In genomic region chr17:12362853-12363252, GRCh38 we compare ENCODE assay signal across 19 cellular contexts.
"Had no signal": no experiment of that assay in that cellular context is flagged by ENCODE, and none has a peak within 500 bp of the region (broad histone marks: within the 10 kb centered on the region; RNA-seq: fewer than 3 reads in every experiment).

No MANE protein-coding gene starts in this region.

- H3K4me1 Mint-ChIP-seq: activated CD4-positive, alpha-beta memory T cell treated with anti-CD3 and anti-CD28 coated beads, Interleukin-2, amount 10 ng/mL, durations not matched to agents 7 days and 5 days; activated CD4-positive, alpha-beta T cell treated with anti-CD3 and anti-CD28 coated beads for 36 hours had no signal

- H3K4me1 ChIP-seq: foreskin keratinocyte, lower lobe of right lung, spleen, uterus had no signal

- H3K36me3 Mint-ChIP-seq: mesothelial cell of epicardium had no signal

- DNase-seq: activated CD4-positive, alpha-beta memory T cell treated with anti-CD3 and anti-CD28 coated beads, Interleukin-2, amount 10 ng/mL, durations not matched to agents 7 days and 5 days; activated CD4-positive, alpha-beta T cell treated with anti-CD3 and anti-CD28 coated beads for 36 hours; activated effector memory CD4-positive, alpha-beta T cell treated with Interleukin-2 at 50 U/mL for 16 hours; activated naive CD4-positive, alpha-beta T cell treated with anti-CD3 and anti-CD28 coated beads, Interleukin-2, amount 50 U/mL, for 16 hours; activated T-cell treated with anti-CD3 and anti-CD28 coated beads, Interleukin-2, amount 50 U/mL, for 24 hours; effector memory CD4-positive, alpha-beta T cell; foreskin keratinocyte; glutamatergic neuron; hypothalamus; kidney; lower lobe of right lung; spleen; stomach; T-helper 1 cell; uterus had no signal

- H3K9me3 ChIP-seq: lower lobe of right lung, stomach, uterus had no signal

- H3K27ac Mint-ChIP-seq: activated CD4-positive, alpha-beta memory T cell treated with anti-CD3 and anti-CD28 coated beads, Interleukin-2, amount 10 ng/mL, durations not matched to agents 7 days and 5 days; activated CD4-positive, alpha-beta T cell treated with anti-CD3 and anti-CD28 coated beads for 36 hours; activated T-cell treated with anti-CD3 and anti-CD28 coated beads, Interleukin-2, amount 50 U/mL, for 24 hours; mesothelial cell of epicardium had no signal

- H3K27me3 ChIP-seq: cardiac muscle cell, foreskin keratinocyte, spleen, stomach, uterus had no signal

- ATAC-seq: activated CD4-positive, alpha-beta T cell treated with anti-CD3 and anti-CD28 coated beads for 36 hours; foreskin keratinocyte; lower lobe of right lung; SK-N-SH treated with all-trans-retinoic acid at 6 μM for 48 hours had no signal

- H3K27ac ChIP-seq: cardiac muscle cell, foreskin keratinocyte, lower lobe of right lung, spleen, stomach, uterus, VCaP had no signal

- H3K36me3 ChIP-seq: cardiac muscle cell, lower lobe of right lung, spleen, stomach, uterus had no signal

- H3K4me3 Mint-ChIP-seq: activated CD4-positive, alpha-beta memory T cell treated with anti-CD3 and anti-CD28 coated beads, Interleukin-2, amount 10 ng/mL, durations not matched to agents 7 days and 5 days; activated CD4-positive, alpha-beta T cell treated with anti-CD3 and anti-CD28 coated beads for 36 hours; activated T-cell treated with anti-CD3 and anti-CD28 coated beads, Interleukin-2, amount 50 U/mL, for 24 hours; mesothelial cell of epicardium had no signal

- H3K4me3 ChIP-seq: cardiac muscle cell, lower lobe of right lung, spleen, stomach, uterus had no signal

- H3K27me3 Mint-ChIP-seq: activated CD4-positive, alpha-beta memory T cell treated with anti-CD3 and anti-CD28 coated beads, Interleukin-2, amount 10 ng/mL, durations not matched to agents 7 days and 5 days; activated CD4-positive, alpha-beta T cell treated with anti-CD3 and anti-CD28 coated beads for 36 hours; activated T-cell treated with anti-CD3 and anti-CD28 coated beads, Interleukin-2, amount 50 U/mL, for 24 hours had no signal
